ENCODE assay signal across 9 cellular contexts in the genomic region with DNA sequence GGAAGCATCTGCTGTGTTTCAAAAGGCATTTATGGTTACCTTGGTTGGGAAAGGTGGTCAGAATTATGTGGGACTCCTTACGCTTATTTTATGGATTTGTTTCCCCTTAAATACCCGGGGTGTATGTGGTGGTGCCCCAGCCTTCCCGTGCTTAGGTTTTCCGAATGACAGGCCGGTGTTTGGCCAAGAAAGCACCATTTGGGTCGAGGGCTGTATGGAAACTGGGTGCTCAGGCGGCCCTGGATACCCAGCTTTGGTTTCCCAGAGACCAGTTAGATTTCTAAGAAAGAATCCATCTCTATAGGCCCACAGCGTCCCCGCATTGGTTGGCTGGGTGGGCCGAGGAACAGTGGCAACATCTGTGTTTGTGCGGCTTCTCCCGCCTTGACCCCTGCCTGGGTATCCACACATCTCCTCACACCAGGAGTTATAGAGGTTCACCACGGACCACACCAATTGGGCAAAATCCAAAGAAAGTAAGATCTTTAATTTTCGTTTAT. TPM values are rescaled to one million over a fixed set of nuclear protein-coding genes. Genes with fewer than 3 reads are reported as not detected.
DNase-seq lines count a peak whose midpoint lies in the region; ATAC-seq, FAIRE-seq and TF ChIP-seq lines count a peak whose summit lies in the region.
"Had no signal": no experiment of that assay in that cellular context is flagged by ENCODE, and none has a peak within 500 bp of the region (broad histone marks: within the 10 kb centered on the region; RNA-seq: fewer than 3 reads in every experiment).

No MANE protein-coding gene starts in this region.

- H3K79me2 ChIP-seq in GM12878 (ENCODE audit: control insufficient read depth, insufficient read depth, low read length), result no peaks in the 10 kb centered on the region

- CTCF ChIA-PET in GM12878 (lab: Yijun Ruan, JAX), result interaction anchor here (0.7 to 1.5 kb wide), 2 partner anchors 14 to 67 kb away, joined by 3 read pairs; no protein-coding TSS in a partner anchor

- no peaks in the 10 kb centered on the region for H3K36me3 ChIP-seq in GM12878 (ENCODE audit: control insufficient read depth in 2 of 2, insufficient read depth in 2 of 2, low read length in 1 of 2)
- no peaks in the 10 kb centered on the region for H3K36me3 ChIP-seq in kidney epithelial cell (ENCODE audit: control insufficient read depth, insufficient read depth, low read length)
- no peaks in the 10 kb centered on the region for H3K36me3 ChIP-seq in stomach smooth muscle (ENCODE audit: control insufficient read depth in 2 of 2, insufficient read depth in 2 of 2, low read length in 2 of 2)

- BruUV-seq in GM12878 (replicated peaks; lab: Mats Ljungman, UMichigan), result no TSS peak

- H3K9ac ChIP-seq in GM12878 (ENCODE audit: control insufficient read depth, insufficient read depth, low read length) (no peak overlapping the region), stomach smooth muscle (ENCODE audit: low read length in 2 of 2) (peak overlapping the region; percentile 40 to 58)

- no peaks in the 10 kb centered on the region for H4K20me1 ChIP-seq in GM12878 (ENCODE audit: control insufficient read depth, insufficient read depth)

- intact Hi-C loops in GM12878 (cut with micrococcal nuclease; ENCODE audit: unreplicated experiment), result no loop called here

- no peak for TF ChIP-seq CTCF in GM12878 (IDR thresholded peaks at IDR 0.05 in 2 of 3, conservative IDR thresholded peaks at IDR 0.05 in 1 of 3; ENCODE audit: control insufficient read depth in 2 of 3, extremely low read depth in 1 of 3, insufficient read depth in 1 of 3, low read depth in 3 of 3, low read length in 3 of 3)
- TF ChIP-seq CTCF in kidney epithelial cell (IDR thresholded peaks at IDR 0.05; ENCODE audit: insufficient read depth, low read length, poor library complexity, severe bottlenecking), result no peak

- in situ Hi-C loops in GM12878 (cut with MboI), result no loop called here

- peak; percentile 23 for DNase-seq in NCI-H146 (lab: John Stamatoyannopoulos, UW)
- DNase-seq in NCI-H146 treated with DMSO at 0.1 percent for 48 hours (lab: John Stamatoyannopoulos, UW; ENCODE audit: unreplicated experiment), result no peak
- no peak for DNase-seq in GM12878 (ENCODE audit: low read depth, low spot score)
- DNase-seq in kidney epithelial cell (ENCODE audit: low read depth), result no peak
- no peak for DNase-seq in activated effector memory CD4-positive, alpha-beta T cell treated with Interleukin-2 at 50 U/mL for 16 hours

- ATAC-seq in GM12878 (no peak), HG02763 (IDR thresholded peaks at IDR 0.05; ENCODE audit: unreplicated experiment) (no peak), HG03442 (IDR thresholded peaks at IDR 0.05; ENCODE audit: unreplicated experiment) (no peak)

- H3K27ac ChIP-seq in GM12878 (ENCODE audit: control insufficient read depth, insufficient read depth), result no peak overlapping the region
- no peak overlapping the region for H3K27ac ChIP-seq in stomach smooth muscle (ENCODE audit: low read length)
- H3K27ac ChIP-seq: SK-N-MC had no signal

- H2AFZ ChIP-seq in GM12878 (ENCODE audit: control insufficient read depth, low read depth, low read length), result no peak overlapping the region

- RAD21 ChIA-PET in GM12878 (lab: Charles Lee; ENCODE audit: unreplicated experiment), result interaction anchor here (1.3 to 4.4 kb wide), 5 partner anchors 36 to 66 kb away, joined by 4 to 32 read pairs (median 4); no protein-coding TSS in a partner anchor

- H3K27me3 ChIP-seq in GM12878 (replicated peaks in 1 of 2; ENCODE audit: control insufficient read depth in 2 of 2, insufficient read depth in 2 of 2, low read length in 1 of 2) (peaks cover 0 to 5% of the 10 kb centered on the region in 2 experiments; a peak in 2 of 4 replicates), kidney epithelial cell (ENCODE audit: control insufficient read depth, insufficient read depth, low read length) (no peaks in the 10 kb centered on the region), stomach smooth muscle (ENCODE audit: control insufficient read depth in 1 of 2, insufficient read depth in 2 of 2, low read length in 2 of 2) (no peaks in the 10 kb centered on the region)

- no peak for FAIRE-seq in GM12878 (lab: Jason Lieb, UNC)

- 59% methylated on average over 14 of the region's 14 CpGs for WGBS in GM12878 (ENCODE audit: insufficient coverage, insufficient replicate concordance, low lambda C conversion rate, missing lambda C conversion rate)

- H3K4me2 ChIP-seq in GM12878 (ENCODE audit: control insufficient read depth, insufficient read depth), result peak overlapping the region; percentile 80; the same call in 1 of the 2 replicates

- no peaks in the 10 kb centered on the region for H3K4me1 ChIP-seq in GM12878 (ENCODE audit: control insufficient read depth, insufficient read depth, low read length)
- H3K4me1 ChIP-seq in stomach smooth muscle (ENCODE audit: control insufficient read depth, insufficient read depth, low read length), result peaks cover 9% of the 10 kb centered on the region

- H3K9me3 ChIP-seq in GM12878 (replicated peaks; ENCODE audit: control insufficient read depth, insufficient read depth, low read length), result no peaks in the 10 kb centered on the region
- H3K9me3 ChIP-seq in stomach smooth muscle (ENCODE audit: control insufficient read depth in 2 of 2, low read length in 2 of 2), result no peaks in the 10 kb centered on the region

- no peak for TF ChIP-seq RAD21 in GM12878 (IDR thresholded peaks at IDR 0.05; ENCODE audit: insufficient read depth, low read depth, low read length)

- SMC1A ChIA-PET in GM12878 (lab: Charles Lee; ENCODE audit: uncharacterized antibody, unreplicated experiment), result interaction anchor here (1.0 to 1.7 kb wide), 7 partner anchors 8 to 47 kb away, joined by 3 to 5 read pairs (median 4); no protein-coding TSS in a partner anchor

- TF ChIP-seq POLR2A in GM12878 (IDR thresholded peaks at IDR 0.05; ENCODE audit: low read depth, low read length), result no peak

- POLR2A ChIA-PET in GM12878 (lab: Charles Lee), result interaction anchor here (1.1 to 1.3 kb wide), 2 partner anchors 14 to 36 kb away, joined by 3 to 4 read pairs; no protein-coding TSS in a partner anchor

- H3K4me3 ChIP-seq in GM12878 (peak overlapping the region; percentile 71), kidney epithelial cell (ENCODE audit: low read depth, low read length) (peak overlapping the region; percentile 96), stomach smooth muscle (ENCODE audit: low read length in 2 of 2) (peak overlapping the region; percentile 78 to 85)

- no peak for TF ChIP-seq EP300 in GM12878 (IDR thresholded peaks at IDR 0.05; ENCODE audit: borderline replicate concordance in 1 of 2, control insufficient read depth in 1 of 2, low read depth in 2 of 2, low read length in 2 of 2)

TF ChIP-seq in GM12878, 131 proteins besides CTCF, POLR2A, EP300 and RAD21:
- TF ChIP-seq ZNF24 (IDR thresholded peaks at IDR 0.05), result no peak
- no peak for TF ChIP-seq PML (IDR thresholded peaks at IDR 0.05; ENCODE audit: low read length)
- TF ChIP-seq, protein P1, sequence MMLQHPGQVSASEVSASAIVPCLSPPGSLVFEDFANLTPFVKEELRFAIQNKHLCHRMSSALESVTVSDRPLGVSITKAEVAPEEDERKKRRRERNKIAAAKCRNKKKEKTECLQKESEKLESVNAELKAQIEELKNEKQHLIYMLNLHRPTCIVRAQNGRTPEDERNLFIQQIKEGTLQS (IDR thresholded peaks at IDR 0.05; ENCODE audit: borderline replicate concordance, extremely low read depth, low read depth, low read length), result no peak
- TF ChIP-seq, protein P2, sequence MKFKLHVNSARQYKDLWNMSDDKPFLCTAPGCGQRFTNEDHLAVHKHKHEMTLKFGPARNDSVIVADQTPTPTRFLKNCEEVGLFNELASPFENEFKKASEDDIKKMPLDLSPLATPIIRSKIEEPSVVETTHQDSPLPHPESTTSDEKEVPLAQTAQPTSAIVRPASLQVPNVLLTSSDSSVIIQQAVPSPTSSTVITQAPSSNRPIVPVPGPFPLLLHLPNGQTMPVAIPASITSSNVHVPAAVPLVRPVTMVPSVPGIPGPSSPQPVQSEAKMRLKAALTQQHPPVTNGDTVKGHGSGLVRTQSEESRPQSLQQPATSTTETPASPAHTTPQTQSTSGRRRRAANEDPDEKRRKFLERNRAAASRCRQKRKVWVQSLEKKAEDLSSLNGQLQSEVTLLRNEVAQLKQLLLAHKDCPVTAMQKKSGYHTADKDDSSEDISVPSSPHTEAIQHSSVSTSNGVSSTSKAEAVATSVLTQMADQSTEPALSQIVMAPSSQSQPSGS (IDR thresholded peaks at IDR 0.05; ENCODE audit: low read length), result no peak
- TF ChIP-seq SREBF2 (IDR thresholded peaks at IDR 0.05; ENCODE audit: low read length), result no peak
- no peak for TF ChIP-seq NFIC (IDR thresholded peaks at IDR 0.05; ENCODE audit: low read depth, low read length)
- no peak for TF ChIP-seq FOS (IDR thresholded peaks at IDR 0.05; ENCODE audit: borderline replicate concordance, extremely low read depth, insufficient read length)

RNA-seq across cellular contexts. Expression of gene ARHGEF28, which starts 0.9 kb away (rescaled TPM):
- 26.1 TPM in 2 replicates for total RNA-seq in GM12878 (2013; cell fraction: nucleolus; rRNA removed)
- total RNA-seq in GM12878 (2014; rRNA removed) (0.23 and 0.38 TPM in 2 replicates), GM12878 (2014; rRNA removed; fragmentation: Illumina TruSeq; extraction: Trizol) (0.18 and 0.22 TPM in 2 replicates), GM12878 (2021) (0.15 and 0.19 TPM in 2 replicates), kidney epithelial cell (66.1 and 76.1 TPM in 2 replicates)
- polyA plus RNA-seq in GM12878 (2011; ENCODE audit: low read depth), result 0.34 TPM
- polyA plus RNA-seq in GM12878 (2011; rRNA removed) (0.72 TPM in 2 replicates), GM12878 (2014; fragmentation: Illumina TruSeq; extraction: Trizol) (0.10 and 0.54 TPM in 2 replicates), GM12878 (2014; fragmentation: Nextera tagmentation; extraction: Ambion mirVana) (not detected), GM12878 (2014; rRNA removed) (0.10 and 0.16 TPM in 2 replicates), GM12878 (2016; fragmentation: Nextera tagmentation; extraction: Ambion mirVana) (under 1 TPM; 0.43 to 0.60 TPM)
- polyA plus RNA-seq in GM12878 (2011; cell fraction: cytosol; rRNA removed), result 0.48 and 0.50 TPM in 2 replicates
- polyA plus RNA-seq in GM12878 (2011; cell fraction: nucleus; rRNA removed), result 1.4 and 1.6 TPM in 2 replicates
- polyA plus RNA-seq in GM12878 (2012), result 0.31 and 0.81 TPM in 2 replicates
- polyA minus RNA-seq in GM12878 (2011; rRNA and poly(A)+ RNA removed), result 3.4 and 3.7 TPM in 2 replicates
- 0.83 and 2.7 TPM in 2 replicates for polyA minus RNA-seq in GM12878 (2011; cell fraction: cytosol; rRNA and poly(A)+ RNA removed)
- 5.8 and 7.5 TPM in 2 replicates for polyA minus RNA-seq in GM12878 (2011; cell fraction: nucleus; rRNA and poly(A)+ RNA removed)
